ENCODE assay signal across 8 cellular contexts in genomic region chr13:99307648-99308339, GRCh38. TPM values are rescaled to one million over a fixed set of nuclear protein-coding genes. Genes with fewer than 3 reads are reported as not detected.
DNase-seq lines count a peak whose midpoint lies in the region; ATAC-seq and TF ChIP-seq lines count a peak whose summit lies in the region.

No MANE protein-coding gene starts in this region.

- intact Hi-C loops in A673 (cut with micrococcal nuclease; ENCODE audit: unreplicated experiment): no loop called here

- POLR2A ChIA-PET in A673 (lab: Charles Lee; ENCODE audit: low non-redundant PET): no interaction called here

- no peaks in the 10 kb centered on the region for H3K4me1 ChIP-seq in A673 (ENCODE audit: insufficient read depth, low read length, poor library complexity, severe bottlenecking)

- H3K4me3 ChIP-seq in A673 (ENCODE audit: low read depth, low read length, poor library complexity, severe bottlenecking): no peak overlapping the region

- H3K27me3 Mint-ChIP-seq in activated naive CD4-positive, alpha-beta T cell treated with anti-CD3 and anti-CD28 coated beads, Interleukin-2, amount 10 ng/mL, durations not matched to agents 7 days and 5 days: no peaks in the 10 kb centered on the region
- peaks cover 0 to 2% (median 2%) of the 10 kb centered on the region in 3 donors for H3K27me3 Mint-ChIP-seq in immature natural killer cell (ENCODE audit: low read depth in 3 of 3)

- H3K27ac Mint-ChIP-seq in activated naive CD4-positive, alpha-beta T cell treated with anti-CD3 and anti-CD28 coated beads, Interleukin-2, amount 10 ng/mL, durations not matched to agents 7 days and 5 days: peak overlapping the region; percentile 84
- peak overlapping the region; percentile 66 to 87 (median 80) for H3K27ac Mint-ChIP-seq in immature natural killer cell

- peak overlapping the region; percentile 80 for H3K4me3 Mint-ChIP-seq in activated naive CD4-positive, alpha-beta T cell treated with anti-CD3 and anti-CD28 coated beads, Interleukin-2, amount 10 ng/mL, durations not matched to agents 7 days and 5 days
- H3K4me3 Mint-ChIP-seq in immature natural killer cell: peak overlapping the region; percentile 70 to 82 (median 78)

- no peaks in the 10 kb centered on the region for H3K9me3 Mint-ChIP-seq in activated naive CD4-positive, alpha-beta T cell treated with anti-CD3 and anti-CD28 coated beads, Interleukin-2, amount 10 ng/mL, durations not matched to agents 7 days and 5 days
- no peaks in the 10 kb centered on the region for H3K9me3 Mint-ChIP-seq in immature natural killer cell

- ATAC-seq in GM21786 (IDR thresholded peaks at IDR 0.05; ENCODE audit: unreplicated experiment): peak; percentile 45

- DNase-seq in CD1c-positive myeloid dendritic cell (ENCODE audit: extremely low spot score) (peak; percentile 78), NCI-H510A treated with DMSO at 0.1 percent for 48 hours (lab: John Stamatoyannopoulos, UW) (peak; percentile 43), immature natural killer cell (peak in 1 of 3 donors; percentile 18), anterior cingulate cortex (lab: John Stamatoyannopoulos, UW) (no peak), A673 (ENCODE audit: low spot score) (no peak)
- DNase-seq in activated naive CD4-positive, alpha-beta T cell treated with anti-CD3 and anti-CD28 coated beads, Interleukin-2, amount 10 ng/mL, durations not matched to agents 7 days and 5 days: peak; percentile 65
- DNase-seq in stimulated activated CD8-positive, alpha-beta memory T cell treated with anti-CD3 and anti-CD28 coated beads, Interleukin-15, amount 100 ng/mL, for 48 hours (ENCODE audit: low read depth in 2 of 2): peak; percentile 66 to 79

- no peaks in the 10 kb centered on the region for H3K36me3 ChIP-seq in A673 (ENCODE audit: insufficient read depth, low read length, poor library complexity, severe bottlenecking)

- no TSS peak for BruUV-seq in A673 (replicated peaks; lab: Mats Ljungman, UMichigan)

- no peaks in the 10 kb centered on the region for H3K9me3 ChIP-seq in A673 (ENCODE audit: low read depth, low read length, poor library complexity, severe bottlenecking)

- H3K27me3 ChIP-seq in A673 (replicated peaks; ENCODE audit: insufficient read depth, low read depth, low read length, poor library complexity): no peaks in the 10 kb centered on the region

- CTCF ChIA-PET in activated naive CD4-positive, alpha-beta T cell treated with anti-CD3 and anti-CD28 coated beads, Interleukin-2, amount 10 ng/mL, durations not matched to agents 7 days and 5 days (lab: Charles Lee): interaction anchor here (0.9 to 1.8 kb wide), 4 partner anchors 12 to 128 kb away, joined by 3 to 8 read pairs (median 6); no protein-coding TSS in a partner anchor
- CTCF ChIA-PET in A673 (lab: Charles Lee): no interaction called here

- H3K36me3 Mint-ChIP-seq in activated naive CD4-positive, alpha-beta T cell treated with anti-CD3 and anti-CD28 coated beads, Interleukin-2, amount 10 ng/mL, durations not matched to agents 7 days and 5 days: peaks cover 46% of the 10 kb centered on the region
- peaks cover 5 to 23% (median 5%) of the 10 kb centered on the region in 3 donors for H3K36me3 Mint-ChIP-seq in immature natural killer cell

- H3K4me1 Mint-ChIP-seq in activated naive CD4-positive, alpha-beta T cell treated with anti-CD3 and anti-CD28 coated beads, Interleukin-2, amount 10 ng/mL, durations not matched to agents 7 days and 5 days: peaks cover 90% of the 10 kb centered on the region
- peaks cover 55 to 77% of the 10 kb centered on the region in 2 donors for H3K4me1 Mint-ChIP-seq in immature natural killer cell

- no peak for TF ChIP-seq CTCF in A673 (conservative IDR thresholded peaks at IDR 0.05; ENCODE audit: low read depth, low read length)

- no peak overlapping the region for H3K27ac ChIP-seq in A673 (ENCODE audit: low read depth, low read length, poor library complexity, severe bottlenecking)

RNA-seq across cellular contexts. Expression of gene GPR183, which starts 0.6 kb away (rescaled TPM):
- 100 to 1,000 TPM in 1 of 3 donors, 10 to 100 TPM in 2; 63.2 to 154 (median 87.1) TPM for polyA plus RNA-seq in immature natural killer cell
- not detected in 2 replicates for total RNA-seq in A673 (2021)

RNA-seq across cellular contexts. Expression of gene GPR18, which starts 49.6 kb away (rescaled TPM):
- 10 to 100 TPM; 10.1 to 30.0 (median 21.1) TPM for polyA plus RNA-seq in immature natural killer cell
- not detected in 2 replicates for total RNA-seq in A673 (2021)

Comparison
In these comparisons a context has a peak if more than half of its experiments do, and no peak if none do; other contexts are left out.
1. DNase-seq: peak in CD1c-positive myeloid dendritic cell (single experiment), NCI-H510A treated with DMSO at 0.1 percent for 48 hours (single experiment), activated naive CD4-positive, alpha-beta T cell treated with anti-CD3 and anti-CD28 coated beads, Interleukin-2, amount 10 ng/mL, durations not matched to agents 7 days and 5 days (single experiment) and stimulated activated CD8-positive, alpha-beta memory T cell treated with anti-CD3 and anti-CD28 coated beads, Interleukin-15, amount 100 ng/mL, for 48 hours (2 of 2); none in anterior cingulate cortex (0 of 58) and A673 (single experiment).